11 cellular contexts compared by ENCODE assay signal in the genomic region with DNA sequence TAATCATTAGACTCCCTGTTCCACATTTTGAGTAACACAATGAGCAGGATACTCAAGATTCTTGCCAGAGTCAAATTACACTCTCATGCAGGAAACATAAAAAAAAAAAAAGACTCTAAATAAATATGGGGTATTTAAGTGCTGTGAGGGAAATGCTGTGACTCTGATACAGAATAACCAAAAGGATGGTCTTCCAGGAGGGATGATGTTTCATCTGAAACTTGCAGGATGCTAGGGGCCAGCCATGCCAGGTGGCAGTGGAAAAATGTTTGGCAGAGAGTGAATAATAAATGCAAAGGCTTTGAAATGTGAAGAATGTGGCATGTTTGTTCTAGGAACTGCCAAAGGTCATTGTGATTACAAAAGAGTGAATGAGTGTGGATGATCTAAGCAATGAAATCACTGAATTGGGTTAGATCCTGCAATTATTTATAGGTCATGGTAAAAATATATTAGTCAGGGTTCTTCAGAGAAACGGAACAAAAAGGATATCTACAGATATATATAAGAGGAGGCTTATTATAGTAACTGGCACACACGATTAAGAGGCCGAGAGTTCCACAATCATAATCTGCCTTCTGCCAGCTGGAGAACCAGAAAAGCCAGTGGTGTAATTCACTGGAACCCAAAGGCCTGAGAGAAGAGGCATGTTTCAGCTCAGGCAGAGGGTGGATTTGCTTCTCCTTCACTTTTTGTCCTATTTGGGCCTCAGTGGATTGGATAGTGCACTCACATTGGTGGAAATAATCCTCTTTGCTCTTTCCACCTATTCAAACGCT.
DNase-seq lines count a peak whose midpoint lies in the region; ATAC-seq and TF ChIP-seq lines count a peak whose summit lies in the region.
"Had no signal": no experiment of that assay in that cellular context is flagged by ENCODE, and none has a peak within 500 bp of the region (broad histone marks: within the 10 kb centered on the region; RNA-seq: fewer than 3 reads in every experiment).

No MANE protein-coding gene starts in this region.

- no peak overlapping the region for H3K14ac ChIP-seq in IMR-90 (replicated peaks; ENCODE audit: low read depth, low read length)

- H3K4me1 ChIP-seq in IMR-90 (ENCODE audit: control insufficient read depth, insufficient read depth, low read length) (no peaks in the 10 kb centered on the region), iPS-18a (ENCODE audit: control insufficient read depth, low read depth, low read length) (peaks cover 32% of the 10 kb centered on the region)
- H3K4me1 ChIP-seq: BLaER1 had no signal

- no peak overlapping the region for H3K56ac ChIP-seq in IMR-90 (ENCODE audit: extremely low read depth, insufficient read depth, low read length)

- H3K36me3 ChIP-seq in IMR-90 (ENCODE audit: control insufficient read depth, insufficient read depth, low read length) (no peaks in the 10 kb centered on the region), iPS-18a (ENCODE audit: control insufficient read depth, low read depth, low read length) (no peaks in the 10 kb centered on the region)
- H3K36me3 ChIP-seq: BLaER1 had no signal

- H3K4me2 ChIP-seq in IMR-90 (ENCODE audit: low read depth, low read length) = no peak overlapping the region
- H3K4me2 ChIP-seq: BLaER1 had no signal

- H3K4ac ChIP-seq in IMR-90 (ENCODE audit: low read depth, low read length) = no peak overlapping the region

- POLR2A ChIA-PET in IMR-90 (lab: Charles Lee; ENCODE audit: unreplicated experiment) = no interaction called here

- H3K27me3 ChIP-seq in IMR-90 (ENCODE audit: control insufficient read depth, insufficient read depth, low read length) (no peaks in the 10 kb centered on the region), iPS-18a (ENCODE audit: control insufficient read depth, insufficient read depth, low read length) (no peaks in the 10 kb centered on the region)
- H3K27me3 ChIP-seq: BLaER1 had no signal

- H3K9me3 ChIP-seq in IMR-90 (ENCODE audit: control insufficient read depth, insufficient read depth, low read length) = peaks cover 1% of the 10 kb centered on the region; the same call in 1 of the 2 replicates
- no peaks in the 10 kb centered on the region for H3K9me3 ChIP-seq in iPS-18a (ENCODE audit: control insufficient read depth, low read depth, low read length)
- H3K9me3 ChIP-seq: BLaER1 had no signal

- no peak overlapping the region for H3K27ac Mint-ChIP-seq in natural killer cell
- H3K27ac Mint-ChIP-seq: naive thymus-derived CD4-positive, alpha-beta T cell had no signal

- CTCF ChIA-PET in IMR-90 (lab: Yijun Ruan, JAX) = no interaction called here

- TF ChIP-seq CTCF in 22Rv1 (IDR thresholded peaks at IDR 0.05) (no peak), IMR-90 (conservative IDR thresholded peaks at IDR 0.05; ENCODE audit: low read depth, low read length) (no peak), VCaP (conservative IDR thresholded peaks at IDR 0.05) (no peak), natural killer cell (IDR thresholded peaks at IDR 0.05) (no peak)

- H2AFZ ChIP-seq in IMR-90 (replicated peaks; ENCODE audit: low read length, poor library complexity) = no peak overlapping the region

- no peak overlapping the region for H2AK5ac ChIP-seq in IMR-90 (ENCODE audit: low read depth, low read length)

- H4K5ac ChIP-seq in IMR-90 (ENCODE audit: low read depth, low read length) = no peak overlapping the region

- H3K9ac ChIP-seq in IMR-90 (ENCODE audit: low read depth, low read length) (no peak overlapping the region), iPS-18a (ENCODE audit: low read length) (no peak overlapping the region)
- H3K9ac ChIP-seq: BLaER1 had no signal

- H3K18ac ChIP-seq in IMR-90 (ENCODE audit: low read depth, low read length) = no peak overlapping the region

- H3K27ac ChIP-seq in 22Rv1 (peak overlapping the region; percentile 74), IMR-90 (ENCODE audit: insufficient read depth, low read length) (no peak overlapping the region), VCaP (peak overlapping the region; percentile 88), iPS-18a (ENCODE audit: low read length) (peak overlapping the region; percentile 47)
- H3K27ac ChIP-seq: BLaER1 had no signal

- H3K79me1 ChIP-seq in IMR-90 (ENCODE audit: low read depth in 1 of 2, low read length in 2 of 2) = no peaks in the 10 kb centered on the region

- no peaks in the 10 kb centered on the region for H4K20me1 ChIP-seq in IMR-90 (ENCODE audit: insufficient read depth, low read length)
- H4K20me1 ChIP-seq: BLaER1 had no signal

- H3K4me3 ChIP-seq in IMR-90 (ENCODE audit: insufficient read depth, low read depth, low read length) (no peak overlapping the region), iPS-18a (ENCODE audit: low read length) (no peak overlapping the region)
- H3K4me3 ChIP-seq: BLaER1 had no signal

- intact Hi-C loops in IMR-90 (cut with micrococcal nuclease) = no loop called here
- intact Hi-C loops in natural killer cell (cut with micrococcal nuclease) = no loop called here

- no peaks in the 10 kb centered on the region for H3K9me1 ChIP-seq in IMR-90 (ENCODE audit: insufficient read depth, low read length)

- H3K9me3 Mint-ChIP-seq in natural killer cell = peaks cover 13 to 24% of the 10 kb centered on the region in 2 donors

- no peak overlapping the region for H2BK5ac ChIP-seq in IMR-90 (ENCODE audit: low read depth, low read length, poor library complexity, severe bottlenecking)

- H3K4me3 Mint-ChIP-seq in natural killer cell = no peak overlapping the region
- H3K4me3 Mint-ChIP-seq: naive thymus-derived CD4-positive, alpha-beta T cell had no signal

- no TSS peak for BruUV-seq in IMR-90 (replicated peaks; lab: Mats Ljungman, UMichigan)

- H2BK120ac ChIP-seq in IMR-90 (ENCODE audit: low read depth, low read length) = no peak overlapping the region

- DNase-seq in IMR-90 (peak; percentile 8), occipital lobe (lab: John Stamatoyannopoulos, UW) (no peak), natural killer cell (no peak), anterior cingulate cortex (lab: John Stamatoyannopoulos, UW) (no peak)
- DNase-seq: amygdala; naive thymus-derived CD4-positive, alpha-beta T cell had no signal

- dilution Hi-C loops in IMR-90 (cut with HindIII; ENCODE audit: low sequenced_read_pairs, unreplicated experiment) = no loop called here

- no peak overlapping the region for H2BK15ac ChIP-seq in IMR-90 (ENCODE audit: low read depth, low read length)

- no CpG with 5 or more reads among the region's 4 CpGs for WGBS in IMR-90 (ENCODE audit: extremely low coverage in 2 of 2, insufficient read length in 1 of 2), 2 experiments

- H3K23ac ChIP-seq in IMR-90 (ENCODE audit: low read depth, low read length) = no peak overlapping the region

- peaks cover 6% of the 10 kb centered on the region for H3K36me3 Mint-ChIP-seq in natural killer cell

- TF ChIP-seq POLR2A in IMR-90 (IDR thresholded peaks at IDR 0.05; ENCODE audit: low read depth, low read length) = no peak

- no peak overlapping the region for H4K8ac ChIP-seq in IMR-90 (ENCODE audit: low read depth in 2 of 2, low read length in 2 of 2)

- no peak overlapping the region for H2AK9ac ChIP-seq in IMR-90 (replicated peaks; ENCODE audit: low read depth, low read length, poor library complexity)

- no peaks in the 10 kb centered on the region for H3K4me1 Mint-ChIP-seq in natural killer cell
- H3K4me1 Mint-ChIP-seq: naive thymus-derived CD4-positive, alpha-beta T cell had no signal

- H4K91ac ChIP-seq in IMR-90 (ENCODE audit: insufficient read depth, low read depth, low read length) = no peak overlapping the region

- in situ Hi-C loops in IMR-90 (cut with MboI; ENCODE audit: low sequenced_read_pairs) = no loop called here

- ATAC-seq in IMR-90 (ENCODE audit: low read depth) (peak; percentile 57), natural killer cell (no peak), GM19328 (IDR thresholded peaks at IDR 0.05; ENCODE audit: unreplicated experiment) (no peak)
- ATAC-seq: naive thymus-derived CD4-positive, alpha-beta T cell had no signal

- no peaks in the 10 kb centered on the region for H3K27me3 Mint-ChIP-seq in natural killer cell (ENCODE audit: low read depth in 2 of 2)
- H3K27me3 Mint-ChIP-seq: naive thymus-derived CD4-positive, alpha-beta T cell had no signal

- no peak overlapping the region for H2BK20ac ChIP-seq in IMR-90 (ENCODE audit: low read depth, low read length)

- no peak for TF ChIP-seq RAD21 in IMR-90 (IDR thresholded peaks at IDR 0.05; ENCODE audit: low read length)

TF ChIP-seq in IMR-90, 13 proteins besides CTCF, POLR2A, EP300 and RAD21:
- no peak for TF ChIP-seq NFE2L2 (IDR thresholded peaks at IDR 0.05; ENCODE audit: low read depth, low read length)
- TF ChIP-seq CEBPB (IDR thresholded peaks at IDR 0.05; ENCODE audit: low read depth, low read length) = no peak
- no peak for TF ChIP-seq RCOR1 (IDR thresholded peaks at IDR 0.05; ENCODE audit: insufficient replicate concordance, low read length)
- TF ChIP-seq FOS (IDR thresholded peaks at IDR 0.05; ENCODE audit: low read depth, low read length) = no peak
- TF ChIP-seq RFX5 (IDR thresholded peaks at IDR 0.05; ENCODE audit: low read depth, low read length) = no peak
- TF ChIP-seq, protein P1, sequence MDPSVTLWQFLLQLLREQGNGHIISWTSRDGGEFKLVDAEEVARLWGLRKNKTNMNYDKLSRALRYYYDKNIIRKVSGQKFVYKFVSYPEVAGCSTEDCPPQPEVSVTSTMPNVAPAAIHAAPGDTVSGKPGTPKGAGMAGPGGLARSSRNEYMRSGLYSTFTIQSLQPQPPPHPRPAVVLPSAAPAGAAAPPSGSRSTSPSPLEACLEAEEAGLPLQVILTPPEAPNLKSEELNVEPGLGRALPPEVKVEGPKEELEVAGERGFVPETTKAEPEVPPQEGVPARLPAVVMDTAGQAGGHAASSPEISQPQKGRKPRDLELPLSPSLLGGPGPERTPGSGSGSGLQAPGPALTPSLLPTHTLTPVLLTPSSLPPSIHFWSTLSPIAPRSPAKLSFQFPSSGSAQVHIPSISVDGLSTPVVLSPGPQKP (IDR thresholded peaks at IDR 0.05; ENCODE audit: borderline replicate concordance, low read depth, low read length) = no peak
